ENCODE assay signal across 23 cellular contexts in the genomic region with DNA sequence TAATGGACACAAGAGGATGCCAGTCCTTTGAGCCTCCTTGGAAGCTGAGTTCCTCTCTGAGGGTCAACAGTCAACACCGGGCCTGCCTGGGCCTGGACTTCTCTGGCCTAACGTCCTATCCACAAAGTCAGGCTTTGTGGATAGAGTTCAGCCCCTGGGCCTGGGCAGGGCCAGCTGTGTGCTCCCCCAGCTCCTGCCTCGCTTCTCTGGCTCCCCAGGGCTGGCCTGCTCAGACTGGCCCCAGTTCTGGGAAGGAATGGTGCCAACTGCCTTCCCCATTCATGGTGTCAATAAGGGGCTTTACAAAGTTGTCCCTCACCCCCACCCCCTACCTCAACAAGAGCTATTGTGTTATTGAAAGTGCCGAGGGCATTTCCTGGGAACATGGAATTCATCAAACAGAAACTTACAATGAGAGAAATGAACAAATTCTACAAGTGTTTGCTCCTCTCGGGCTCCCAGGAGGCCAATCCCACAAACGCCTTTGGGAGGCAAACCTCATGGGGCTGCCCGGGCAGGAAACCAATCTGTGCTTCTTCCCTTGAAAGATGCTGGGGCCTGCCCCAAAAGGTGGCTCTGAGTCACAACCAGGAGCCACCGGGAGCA. TPM values are rescaled to one million over a fixed set of nuclear protein-coding genes. Genes with fewer than 3 reads are reported as not detected.
A peak's percentile ranks its signal among the peaks of the same experiment; 100 is the strongest.
DNase-seq lines count a peak whose midpoint lies in the region; ATAC-seq and TF ChIP-seq lines count a peak whose summit lies in the region.
"Had no signal": no experiment of that assay in that cellular context is flagged by ENCODE, and none has a peak within 500 bp of the region (broad histone marks: within the 10 kb centered on the region; RNA-seq: fewer than 3 reads in every experiment).

No MANE protein-coding gene starts in this region.

- WGBS in mammary epithelial cell (ENCODE audit: low coverage, missing lambda C conversion rate): 5% methylated on average over 5 of the region's 8 CpGs

- H3K9me3 Mint-ChIP-seq in endothelial cell (ENCODE audit: unreplicated experiment): no peaks in the 10 kb centered on the region
- H3K9me3 Mint-ChIP-seq in activated CD4-positive, alpha-beta T cell treated with anti-CD3 and anti-CD28 coated beads, Interleukin-2, amount 10 ng/mL, durations not matched to agents 24 days and 14 days: no peaks in the 10 kb centered on the region

- no peak overlapping the region for H3K4me3 Mint-ChIP-seq in endothelial cell (ENCODE audit: unreplicated experiment)
- H3K4me3 Mint-ChIP-seq in activated CD4-positive, alpha-beta T cell treated with anti-CD3 and anti-CD28 coated beads, Interleukin-2, amount 10 ng/mL, durations not matched to agents 24 days and 14 days: no peak overlapping the region
- H3K4me3 Mint-ChIP-seq: CD4-positive, alpha-beta memory T cell; H9 had no signal

- H3K27me3 ChIP-seq in mammary epithelial cell (ENCODE audit: insufficient read depth, low read length) (no peaks in the 10 kb centered on the region), SJCRH30 (no peaks in the 10 kb centered on the region)
- H3K27me3 ChIP-seq: Peyer's patch had no signal

- H3K4me1 ChIP-seq in mammary epithelial cell (ENCODE audit: insufficient read depth, low read length) (peaks cover 7% of the 10 kb centered on the region), SJCRH30 (no peaks in the 10 kb centered on the region)
- H3K4me1 ChIP-seq: BE2C, Peyer's patch had no signal

- H3K27me3 Mint-ChIP-seq in endothelial cell (ENCODE audit: unreplicated experiment): peaks cover 2% of the 10 kb centered on the region
- peaks cover 10% of the 10 kb centered on the region for H3K27me3 Mint-ChIP-seq in activated CD4-positive, alpha-beta T cell treated with anti-CD3 and anti-CD28 coated beads, Interleukin-2, amount 10 ng/mL, durations not matched to agents 24 days and 14 days

- H3K4me1 Mint-ChIP-seq in endothelial cell (ENCODE audit: unreplicated experiment): peaks cover 17% of the 10 kb centered on the region
- H3K4me1 Mint-ChIP-seq in activated CD4-positive, alpha-beta T cell treated with anti-CD3 and anti-CD28 coated beads, Interleukin-2, amount 10 ng/mL, durations not matched to agents 24 days and 14 days: peaks cover 3% of the 10 kb centered on the region

- H2AFZ ChIP-seq in mammary epithelial cell (ENCODE audit: low read depth, low read length): peak overlapping the region; percentile 95

- intact Hi-C loops in cardiac septum (cut with DNase I): no loop called here
- intact Hi-C loops in left ventricle myocardium superior (cut with micrococcal nuclease): no loop called here
- intact Hi-C loops in mammary epithelial cell (cut with micrococcal nuclease): no loop called here
- intact Hi-C loops in activated CD4-positive, alpha-beta T cell treated with anti-CD3 and anti-CD28 coated beads, Interleukin-2, amount 10 ng/mL, durations not matched to agents 24 days and 14 days (cut with micrococcal nuclease): no loop called here

- BruUV-seq in mammary epithelial cell (replicated peaks; lab: Mats Ljungman, UMichigan): no TSS peak

- peak overlapping the region; percentile 16 for H3K4me2 ChIP-seq in mammary epithelial cell (ENCODE audit: insufficient read depth, low read depth, low read length)

- TF ChIP-seq CTCF in mammary epithelial cell (conservative IDR thresholded peaks at IDR 0.05 in 1 of 2, IDR thresholded peaks at IDR 0.05 in 1 of 2; ENCODE audit: extremely low read depth in 1 of 2, insufficient read depth in 1 of 2, low read depth in 1 of 2, low read length in 2 of 2) (no peak), endothelial cell (IDR thresholded peaks at IDR 0.05; ENCODE audit: unreplicated experiment) (no peak)

- in situ Hi-C loops in mammary epithelial cell (cut with MboI; ENCODE audit: low sequenced_read_pairs in 2 of 2): no loop called here

- CTCF ChIA-PET in mammary epithelial cell (lab: Charles Lee; ENCODE audit: low non-redundant PET): no interaction called here

- no peak for ATAC-seq in left ventricle myocardium superior
- ATAC-seq: HepG2, Right ventricle myocardium inferior, SK-N-SH treated with all-trans-retinoic acid at 6 μM for 48 hours had no signal

- H3K36me3 Mint-ChIP-seq in endothelial cell (ENCODE audit: low read depth, unreplicated experiment): no peaks in the 10 kb centered on the region
- no peaks in the 10 kb centered on the region for H3K36me3 Mint-ChIP-seq in activated CD4-positive, alpha-beta T cell treated with anti-CD3 and anti-CD28 coated beads, Interleukin-2, amount 10 ng/mL, durations not matched to agents 24 days and 14 days (ENCODE audit: low read depth)
- H3K36me3 Mint-ChIP-seq: CD4-positive, alpha-beta memory T cell had no signal

- H3K27ac Mint-ChIP-seq in endothelial cell (ENCODE audit: unreplicated experiment): no peak overlapping the region
- H3K27ac Mint-ChIP-seq in activated CD4-positive, alpha-beta T cell treated with anti-CD3 and anti-CD28 coated beads, Interleukin-2, amount 10 ng/mL, durations not matched to agents 24 days and 14 days: no peak overlapping the region
- H3K27ac Mint-ChIP-seq: CD4-positive, alpha-beta memory T cell; H9 had no signal

- DNase-seq in cardiac septum (ENCODE audit: low spot score): peak; percentile 38
- DNase-seq in left ventricle myocardium superior: no peak
- peak; percentile 69 for DNase-seq in mammary epithelial cell
- peak; percentile 93 for DNase-seq in foreskin melanocyte
- no peak for DNase-seq in endothelial cell (ENCODE audit: low spot score)
- DNase-seq in SJCRH30: no peak
- DNase-seq in middle frontal gyrus (ENCODE audit: extremely low spot score, low spot score): no peak
- DNase-seq in activated CD4-positive, alpha-beta T cell treated with anti-CD3 and anti-CD28 coated beads, Interleukin-2, amount 10 ng/mL, durations not matched to agents 24 days and 14 days: no peak
- DNase-seq: 8988T; BE2C; CD4-positive, alpha-beta memory T cell; DND-41; GDM1; H9; KBM-7; NCI-H1105 treated with DMSO at 0.1 percent for 48 hours; NCI-H187 treated with DMSO at 0.1 percent for 48 hours; NCI-H226; NK-92 treated with Interleukin-12 subunit alpha and Interleukin-12 subunit beta, amount 100 ng/mL, for 24 hours; Peyer's patch had no signal

- H3K4me3 ChIP-seq in mammary epithelial cell (replicated peaks in 1 of 3; ENCODE audit: insufficient read depth in 1 of 3, low read depth in 2 of 3, low read length in 3 of 3) (no peak overlapping the region), SJCRH30 (no peak overlapping the region)
- H3K4me3 ChIP-seq: Peyer's patch had no signal

- dilution Hi-C loops in mammary epithelial cell (cut with HindIII; ENCODE audit: low sequenced_read_pairs): no loop called here

- H3K27ac ChIP-seq in mammary epithelial cell (ENCODE audit: insufficient read depth, low read depth, low read length) (no peak overlapping the region), SJCRH30 (no peak overlapping the region)
- H3K27ac ChIP-seq: Peyer's patch had no signal

- H3K36me3 ChIP-seq in mammary epithelial cell (ENCODE audit: insufficient read depth, low read length): no peaks in the 10 kb centered on the region
- no peaks in the 10 kb centered on the region for H3K36me3 ChIP-seq in SJCRH30
- H3K36me3 ChIP-seq: BE2C, Peyer's patch had no signal

- no peaks in the 10 kb centered on the region for H4K20me1 ChIP-seq in mammary epithelial cell (ENCODE audit: insufficient read depth, low read length)

- no peak overlapping the region for H3K9ac ChIP-seq in mammary epithelial cell (ENCODE audit: insufficient read depth, low read length)

- no peaks in the 10 kb centered on the region for H3K79me2 ChIP-seq in mammary epithelial cell (ENCODE audit: insufficient read depth, low read length)

- no peaks in the 10 kb centered on the region for H3K9me3 ChIP-seq in mammary epithelial cell (replicated peaks; ENCODE audit: insufficient read depth, low read length)
- H3K9me3 ChIP-seq in SJCRH30 (replicated peaks): no peaks in the 10 kb centered on the region
- H3K9me3 ChIP-seq: BE2C, Peyer's patch had no signal

RNA-seq across cellular contexts. Expression of gene PPP1R14C, which starts 26.5 kb away (rescaled TPM):
- total RNA-seq in cardiac septum (91.5 TPM), left ventricle myocardium superior (123 TPM), mammary epithelial cell (10 to 100 TPM; 46.8 to 56.2 TPM), endothelial cell (ENCODE audit: unreplicated experiment) (2.5 TPM)
- 32.2 TPM for polyA plus RNA-seq in mammary epithelial cell
- polyA minus RNA-seq in mammary epithelial cell: 45.3 TPM
- 0.05 TPM in 1 of 2 replicates, not detected in the other for total RNA-seq in SJCRH30 (2014; rRNA removed; shearing (Covaris generic))
- 0.19 and 0.21 TPM in 2 replicates for total RNA-seq in activated CD4-positive, alpha-beta T cell treated with anti-CD3 and anti-CD28 coated beads, Interleukin-2, amount 10 ng/mL, durations not matched to agents 24 days and 14 days
- total RNA-seq: CD4-positive, alpha-beta memory T cell; HepG2 had no signal
- polyA plus RNA-seq: CD4-positive, alpha-beta memory T cell; HepG2 had no signal

RNA-seq across cellular contexts. Expression of gene ULBP3, which starts 47.4 kb away (rescaled TPM):
- total RNA-seq in cardiac septum: 0.57 TPM
- total RNA-seq in left ventricle myocardium superior: 1.1 TPM
- total RNA-seq in mammary epithelial cell: 10 to 100 TPM; 14.5 to 28.5 TPM
- polyA plus RNA-seq in mammary epithelial cell: 19.6 TPM
- polyA minus RNA-seq in mammary epithelial cell: 22.9 TPM
- total RNA-seq in endothelial cell (ENCODE audit: unreplicated experiment): 16.0 TPM
- 9.8 and 10.3 TPM in 2 replicates for total RNA-seq in SJCRH30 (2014; rRNA removed; shearing (Covaris generic))
- 0.47 and 0.57 TPM in 2 replicates for total RNA-seq in activated CD4-positive, alpha-beta T cell treated with anti-CD3 and anti-CD28 coated beads, Interleukin-2, amount 10 ng/mL, durations not matched to agents 24 days and 14 days
- total RNA-seq: Peyer's patch had no signal

Comparison
In these comparisons a context has a peak if more than half of its experiments do, and no peak if none do; other contexts are left out.
1. DNase-seq: peak in cardiac septum (single experiment), mammary epithelial cell (single experiment) and foreskin melanocyte (single experiment); none in left ventricle myocardium superior (single experiment), endothelial cell (single experiment), SJCRH30 (0 of 2), middle frontal gyrus (single experiment) and activated CD4-positive, alpha-beta T cell treated with anti-CD3 and anti-CD28 coated beads, Interleukin-2, amount 10 ng/mL, durations not matched to agents 24 days and 14 days (single experiment).
2. RNA of gene PPP1R14C, which starts 26.5 kb away (total RNA-seq): 123 TPM in left ventricle myocardium superior (single experiment), 91.5 TPM in cardiac septum (single experiment) and 46.8 to 56.2 TPM in mammary epithelial cell; 2.5 TPM in endothelial cell (single experiment), 0.19 to 0.21 TPM in activated CD4-positive, alpha-beta T cell treated with anti-CD3 and anti-CD28 coated beads, Interleukin-2, amount 10 ng/mL, durations not matched to agents 24 days and 14 days and 0.05 TPM in SJCRH30; every median in the first group is over 10 times any median in the second.